In genomic region chr1:11262171-11263049, GRCh38 we compare ENCODE assay signal across 8 cellular contexts. TPM values are rescaled to one million over a fixed set of nuclear protein-coding genes. Genes with fewer than 3 reads are reported as not detected.
DNase-seq lines count a peak whose midpoint lies in the region; ATAC-seq and TF ChIP-seq lines count a peak whose summit lies in the region.

Gene MTOR (minus strand): TSS chr1:11262551. CDS start chr1:11259409, 3,142 bp downstream.

- peak; percentile 98 for ATAC-seq in GM18909 (IDR thresholded peaks at IDR 0.05; ENCODE audit: poor library complexity, unreplicated experiment)
- ATAC-seq in HG03175 (IDR thresholded peaks at IDR 0.05; ENCODE audit: unreplicated experiment) = peak; percentile 98
- peak; percentile 98 for ATAC-seq in WTC11

- peak within 1 kb of the TSS; percentile 98 for H3K27ac Mint-ChIP-seq in WTC11

- no peak within 1 kb of the TSS for H3K27ac ChIP-seq in smooth muscle cell (ENCODE audit: low read depth)

- CTCF ChIA-PET in WTC11 (lab: Charles Lee) = interaction anchor here (0.6 to 3.1 kb wide), 11 partner anchors 10 to 522 kb away, joined by 3 to 26 read pairs (median 5); partner anchors contain the start of gene UBIAD1

- peaks cover 5% of the 10 kb centered on the region for H3K4me1 ChIP-seq in smooth muscle cell (ENCODE audit: low read depth)

- peaks cover 17% of the 10 kb centered on the region for H3K79me2 ChIP-seq in smooth muscle cell (ENCODE audit: low read depth)

- peak within 1 kb of the TSS; percentile 94 for H2AFZ ChIP-seq in smooth muscle cell (ENCODE audit: low read depth)

- H3K4me2 ChIP-seq in smooth muscle cell = peak within 1 kb of the TSS; percentile 100

- 1% methylated on average over 55 of the region's 60 CpGs for WGBS in smooth muscle cell (ENCODE audit: low lambda C conversion rate)

- H3K27me3 Mint-ChIP-seq in WTC11 (ENCODE audit: low read depth) = no peaks in the 10 kb centered on the region

- H3K4me3 ChIP-seq in AG09309 (ENCODE audit: control insufficient read depth, low read depth, low read length) = peak within 1 kb of the TSS; percentile 90
- H3K4me3 ChIP-seq in cardiac fibroblast (replicated peaks in 1 of 2; ENCODE audit: low read depth in 2 of 2, low read length in 2 of 2) = peak within 1 kb of the TSS; percentile 98 to 99
- peak within 1 kb of the TSS; percentile 93 for H3K4me3 ChIP-seq in smooth muscle cell

- no peaks in the 10 kb centered on the region for H3K9me3 ChIP-seq in smooth muscle cell (replicated peaks; ENCODE audit: low read depth)

- H3K4me1 Mint-ChIP-seq in WTC11 = peaks cover 9% of the 10 kb centered on the region

- peak; percentile 28 for TF ChIP-seq CTCF in AG09309 (IDR thresholded peaks at IDR 0.05; ENCODE audit: control insufficient read depth, insufficient read depth, low read depth, low read length, missing control alignments)
- TF ChIP-seq CTCF in WTC11 (IDR thresholded peaks at IDR 0.05) = no peak
- TF ChIP-seq CTCF in cardiac fibroblast (IDR thresholded peaks at IDR 0.05; ENCODE audit: low read depth, low read length) = peak; percentile 21
- no peak for TF ChIP-seq CTCF in smooth muscle cell (IDR thresholded peaks at IDR 0.05; ENCODE audit: borderline replicate concordance, insufficient read depth, poor library complexity, severe bottlenecking)

- H4K20me1 ChIP-seq in smooth muscle cell (ENCODE audit: low read depth) = no peaks in the 10 kb centered on the region

- no peaks in the 10 kb centered on the region for H3K9me3 Mint-ChIP-seq in WTC11

- H3K9ac ChIP-seq in smooth muscle cell (ENCODE audit: low read depth) = peak within 1 kb of the TSS; percentile 96

- peaks cover 19% of the 10 kb centered on the region for H3K36me3 Mint-ChIP-seq in WTC11

- peak within 1 kb of the TSS; percentile 97 for H3K4me3 Mint-ChIP-seq in WTC11

- no peaks in the 10 kb centered on the region for H3K27me3 ChIP-seq in smooth muscle cell (ENCODE audit: low read depth)

- DNase-seq in AG09309 (ENCODE audit: low read depth) (peak; percentile 99), NCI-H226 (peak; percentile 100), WTC11 (ENCODE audit: low spot score) (peak; percentile 97), cardiac fibroblast (ENCODE audit: low read depth in 2 of 2) (peak; percentile 100), iPS-NIHi7 (ENCODE audit: extremely low spot score) (peak; percentile 98), smooth muscle cell (lab: John Stamatoyannopoulos, UW; ENCODE audit: unreplicated experiment) (peak; percentile 80)

- peaks cover 16% of the 10 kb centered on the region for H3K36me3 ChIP-seq in smooth muscle cell (ENCODE audit: low read depth)

- H3F3A ChIP-seq in smooth muscle cell (ENCODE audit: low read depth) = no peaks in the 10 kb centered on the region

- POLR2A ChIA-PET in WTC11 (lab: Charles Lee) = interaction anchor here (0.5 to 2.5 kb wide), 3 partner anchors 11 to 203 kb away, joined by 3 to 9 read pairs (median 3); partner anchors contain the start of genes SRM and UBIAD1

TF ChIP-seq in WTC11, 78 proteins besides CTCF, POLR2A, EP300 and RAD21 (continues in another document):
- no peak for TF ChIP-seq RORB (CRISPR knock-in tag; IDR thresholded peaks at IDR 0.05)
- TF ChIP-seq ZNF232 (CRISPR knock-in tag; IDR thresholded peaks at IDR 0.05) = peak; percentile 50; the same call in 1 of the 2 replicates
- 0 out of 2 replicates have a peak, but pooled peaks have one; percentile 41 for TF ChIP-seq ESRRA (CRISPR knock-in tag; IDR thresholded peaks at IDR 0.05; ENCODE audit: borderline replicate concordance)
- TF ChIP-seq, protein P1, sequence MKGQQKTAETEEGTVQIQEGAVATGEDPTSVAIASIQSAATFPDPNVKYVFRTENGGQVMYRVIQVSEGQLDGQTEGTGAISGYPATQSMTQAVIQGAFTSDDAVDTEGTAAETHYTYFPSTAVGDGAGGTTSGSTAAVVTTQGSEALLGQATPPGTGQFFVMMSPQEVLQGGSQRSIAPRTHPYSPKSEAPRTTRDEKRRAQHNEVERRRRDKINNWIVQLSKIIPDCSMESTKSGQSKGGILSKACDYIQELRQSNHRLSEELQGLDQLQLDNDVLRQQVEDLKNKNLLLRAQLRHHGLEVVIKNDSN (CRISPR knock-in tag; IDR thresholded peaks at IDR 0.05) = 0 out of 2 replicates have a peak, but pooled peaks have one; percentile 14
- TF ChIP-seq JUN (CRISPR knock-in tag; IDR thresholded peaks at IDR 0.05) = 0 out of 2 replicates have a peak, but pooled peaks have one; percentile 37
- TF ChIP-seq FOXK1 (CRISPR knock-in tag; IDR thresholded peaks at IDR 0.05) = peak; percentile 54; the same call in 1 of the 2 replicates
- TF ChIP-seq KAT7 (CRISPR knock-in tag; IDR thresholded peaks at IDR 0.05; ENCODE audit: borderline replicate concordance) = 0 out of 2 replicates have a peak, but pooled peaks have one; percentile 61
- TF ChIP-seq CREM (CRISPR knock-in tag; IDR thresholded peaks at IDR 0.05) = 0 out of 2 replicates have a peak, but pooled peaks have one; percentile 49
- TF ChIP-seq SP1 (CRISPR knock-in tag; conservative IDR thresholded peaks at IDR 0.05) = peak; percentile 89
- peak; percentile 76 for TF ChIP-seq GABPB1 (CRISPR knock-in tag; IDR thresholded peaks at IDR 0.05)
- TF ChIP-seq, protein P2, sequence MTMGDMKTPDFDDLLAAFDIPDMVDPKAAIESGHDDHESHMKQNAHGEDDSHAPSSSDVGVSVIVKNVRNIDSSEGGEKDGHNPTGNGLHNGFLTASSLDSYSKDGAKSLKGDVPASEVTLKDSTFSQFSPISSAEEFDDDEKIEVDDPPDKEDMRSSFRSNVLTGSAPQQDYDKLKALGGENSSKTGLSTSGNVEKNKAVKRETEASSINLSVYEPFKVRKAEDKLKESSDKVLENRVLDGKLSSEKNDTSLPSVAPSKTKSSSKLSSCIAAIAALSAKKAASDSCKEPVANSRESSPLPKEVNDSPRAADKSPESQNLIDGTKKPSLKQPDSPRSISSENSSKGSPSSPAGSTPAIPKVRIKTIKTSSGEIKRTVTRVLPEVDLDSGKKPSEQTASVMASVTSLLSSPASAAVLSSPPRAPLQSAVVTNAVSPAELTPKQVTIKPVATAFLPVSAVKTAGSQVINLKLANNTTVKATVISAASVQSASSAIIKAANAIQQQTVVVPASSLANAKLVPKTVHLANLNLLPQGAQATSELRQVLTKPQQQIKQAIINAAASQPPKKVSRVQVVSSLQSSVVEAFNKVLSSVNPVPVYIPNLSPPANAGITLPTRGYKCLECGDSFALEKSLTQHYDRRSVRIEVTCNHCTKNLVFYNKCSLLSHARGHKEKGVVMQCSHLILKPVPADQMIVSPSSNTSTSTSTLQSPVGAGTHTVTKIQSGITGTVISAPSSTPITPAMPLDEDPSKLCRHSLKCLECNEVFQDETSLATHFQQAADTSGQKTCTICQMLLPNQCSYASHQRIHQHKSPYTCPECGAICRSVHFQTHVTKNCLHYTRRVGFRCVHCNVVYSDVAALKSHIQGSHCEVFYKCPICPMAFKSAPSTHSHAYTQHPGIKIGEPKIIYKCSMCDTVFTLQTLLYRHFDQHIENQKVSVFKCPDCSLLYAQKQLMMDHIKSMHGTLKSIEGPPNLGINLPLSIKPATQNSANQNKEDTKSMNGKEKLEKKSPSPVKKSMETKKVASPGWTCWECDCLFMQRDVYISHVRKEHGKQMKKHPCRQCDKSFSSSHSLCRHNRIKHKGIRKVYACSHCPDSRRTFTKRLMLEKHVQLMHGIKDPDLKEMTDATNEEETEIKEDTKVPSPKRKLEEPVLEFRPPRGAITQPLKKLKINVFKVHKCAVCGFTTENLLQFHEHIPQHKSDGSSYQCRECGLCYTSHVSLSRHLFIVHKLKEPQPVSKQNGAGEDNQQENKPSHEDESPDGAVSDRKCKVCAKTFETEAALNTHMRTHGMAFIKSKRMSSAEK (CRISPR knock-in tag; IDR thresholded peaks at IDR 0.05; ENCODE audit: borderline replicate concordance) = no peak
- TF ChIP-seq SMAD4 (CRISPR knock-in tag; IDR thresholded peaks at IDR 0.05) = no peak
- TF ChIP-seq, protein P3, sequence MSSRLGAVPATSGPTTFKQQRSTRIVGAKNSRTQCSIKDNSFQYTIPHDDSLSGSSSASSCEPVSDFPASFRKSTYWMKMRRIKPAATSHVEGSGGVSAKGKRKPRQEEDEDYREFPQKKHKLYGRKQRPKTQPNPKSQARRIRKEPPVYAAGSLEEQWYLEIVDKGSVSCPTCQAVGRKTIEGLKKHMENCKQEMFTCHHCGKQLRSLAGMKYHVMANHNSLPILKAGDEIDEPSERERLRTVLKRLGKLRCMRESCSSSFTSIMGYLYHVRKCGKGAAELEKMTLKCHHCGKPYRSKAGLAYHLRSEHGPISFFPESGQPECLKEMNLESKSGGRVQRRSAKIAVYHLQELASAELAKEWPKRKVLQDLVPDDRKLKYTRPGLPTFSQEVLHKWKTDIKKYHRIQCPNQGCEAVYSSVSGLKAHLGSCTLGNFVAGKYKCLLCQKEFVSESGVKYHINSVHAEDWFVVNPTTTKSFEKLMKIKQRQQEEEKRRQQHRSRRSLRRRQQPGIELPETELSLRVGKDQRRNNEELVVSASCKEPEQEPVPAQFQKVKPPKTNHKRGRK (CRISPR knock-in tag; IDR thresholded peaks at IDR 0.05; ENCODE audit: borderline replicate concordance) = no peak
- TF ChIP-seq, protein P4, sequence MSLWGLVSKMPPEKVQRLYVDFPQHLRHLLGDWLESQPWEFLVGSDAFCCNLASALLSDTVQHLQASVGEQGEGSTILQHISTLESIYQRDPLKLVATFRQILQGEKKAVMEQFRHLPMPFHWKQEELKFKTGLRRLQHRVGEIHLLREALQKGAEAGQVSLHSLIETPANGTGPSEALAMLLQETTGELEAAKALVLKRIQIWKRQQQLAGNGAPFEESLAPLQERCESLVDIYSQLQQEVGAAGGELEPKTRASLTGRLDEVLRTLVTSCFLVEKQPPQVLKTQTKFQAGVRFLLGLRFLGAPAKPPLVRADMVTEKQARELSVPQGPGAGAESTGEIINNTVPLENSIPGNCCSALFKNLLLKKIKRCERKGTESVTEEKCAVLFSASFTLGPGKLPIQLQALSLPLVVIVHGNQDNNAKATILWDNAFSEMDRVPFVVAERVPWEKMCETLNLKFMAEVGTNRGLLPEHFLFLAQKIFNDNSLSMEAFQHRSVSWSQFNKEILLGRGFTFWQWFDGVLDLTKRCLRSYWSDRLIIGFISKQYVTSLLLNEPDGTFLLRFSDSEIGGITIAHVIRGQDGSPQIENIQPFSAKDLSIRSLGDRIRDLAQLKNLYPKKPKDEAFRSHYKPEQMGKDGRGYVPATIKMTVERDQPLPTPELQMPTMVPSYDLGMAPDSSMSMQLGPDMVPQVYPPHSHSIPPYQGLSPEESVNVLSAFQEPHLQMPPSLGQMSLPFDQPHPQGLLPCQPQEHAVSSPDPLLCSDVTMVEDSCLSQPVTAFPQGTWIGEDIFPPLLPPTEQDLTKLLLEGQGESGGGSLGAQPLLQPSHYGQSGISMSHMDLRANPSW (CRISPR knock-in tag; conservative IDR thresholded peaks at IDR 0.05; ENCODE audit: low read depth) = no peak
- no peak for TF ChIP-seq IRF2 (CRISPR knock-in tag; IDR thresholded peaks at IDR 0.05; ENCODE audit: borderline replicate concordance, low read depth)

RNA-seq across cellular contexts. Expression of gene MTOR, which starts in this region (rescaled TPM):
- total RNA-seq in WTC11 (2021) (63.1 to 66.7 TPM (median 65.0 TPM) in 3 replicates), smooth muscle cell (26.8 and 26.9 TPM in 2 replicates)
- 11.2 and 13.4 TPM in 2 replicates for polyA plus RNA-seq in smooth muscle cell

Comparison
In these comparisons a context has a peak if more than half of its experiments do, and no peak if none do; other contexts are left out.
1. CTCF ChIP-seq: peak in AG09309 (single experiment) and cardiac fibroblast (single experiment); none in WTC11 (single experiment) and smooth muscle cell (single experiment).
2. Peak in every context shown above with its lines, with median percentiles within 50 percentile points of each other: DNase-seq, H3K4me3 ChIP-seq and ATAC-seq.